Comparison of ENCODE assay signal across 12 cellular contexts in the genomic region with DNA sequence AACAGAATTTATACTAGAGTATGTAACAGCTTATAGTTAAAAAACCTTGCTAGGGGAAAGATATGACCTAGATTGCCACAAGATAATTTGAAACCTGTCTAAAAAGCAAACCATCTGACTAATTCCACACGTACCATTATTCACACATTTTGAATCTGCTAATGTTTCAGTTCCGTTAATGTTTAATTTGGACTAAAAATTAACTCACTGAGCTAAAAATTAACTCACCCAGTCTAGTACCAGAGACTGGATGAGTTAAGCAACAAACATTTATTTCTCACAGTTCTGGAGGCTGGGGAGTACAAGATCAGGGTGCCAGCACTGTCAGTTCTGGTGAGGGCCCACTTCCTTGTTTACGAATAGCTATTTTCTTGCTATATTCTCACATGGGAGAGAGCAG.
DNase-seq lines count a peak whose midpoint lies in the region; ATAC-seq and TF ChIP-seq lines count a peak whose summit lies in the region.
"Had no signal": no experiment of that assay in that cellular context is flagged by ENCODE, and none has a peak within 500 bp of the region (broad histone marks: within the 10 kb centered on the region; RNA-seq: fewer than 3 reads in every experiment).

No MANE protein-coding gene starts in this region.

- no peak for TF ChIP-seq CTCF in gastroesophageal sphincter (IDR thresholded peaks at IDR 0.05)

- no peaks in the 10 kb centered on the region for H3K36me3 Mint-ChIP-seq in T-helper 17 cell (ENCODE audit: low read depth)
- H3K36me3 Mint-ChIP-seq in activated naive CD8-positive, alpha-beta T cell treated with anti-CD3 and anti-CD28 coated beads, Interleukin-2, amount 50 U/mL, for 24 hours (ENCODE audit: low read depth): no peaks in the 10 kb centered on the region

- no peak overlapping the region for H3K4me3 ChIP-seq in gastroesophageal sphincter
- H3K4me3 ChIP-seq: esophagus muscularis mucosa, left ventricle myocardium inferior, psoas muscle, SK-N-MC had no signal

- no peaks in the 10 kb centered on the region for H3K9me3 Mint-ChIP-seq in activated naive CD8-positive, alpha-beta T cell treated with anti-CD3 and anti-CD28 coated beads, Interleukin-2, amount 50 U/mL, for 24 hours

- no peak for TF ChIP-seq EP300 in gastroesophageal sphincter (IDR thresholded peaks at IDR 0.05)

- WGBS in gastroesophageal sphincter (ENCODE audit: low coverage in 1 of 2), 2 donors: 62 to 63% methylated on average over 2 to 3 of the region's 3 CpGs

- H3K27ac Mint-ChIP-seq in T-helper 17 cell: no peak overlapping the region
- no peak overlapping the region for H3K27ac Mint-ChIP-seq in activated naive CD8-positive, alpha-beta T cell treated with anti-CD3 and anti-CD28 coated beads, Interleukin-2, amount 50 U/mL, for 24 hours

- H3K4me1 Mint-ChIP-seq in T-helper 17 cell: no peaks in the 10 kb centered on the region
- no peaks in the 10 kb centered on the region for H3K4me1 Mint-ChIP-seq in activated naive CD8-positive, alpha-beta T cell treated with anti-CD3 and anti-CD28 coated beads, Interleukin-2, amount 50 U/mL, for 24 hours

- no peaks in the 10 kb centered on the region for H3K27me3 Mint-ChIP-seq in T-helper 17 cell
- no peaks in the 10 kb centered on the region for H3K27me3 Mint-ChIP-seq in activated naive CD8-positive, alpha-beta T cell treated with anti-CD3 and anti-CD28 coated beads, Interleukin-2, amount 50 U/mL, for 24 hours

- no peaks in the 10 kb centered on the region for H3K27me3 ChIP-seq in gastroesophageal sphincter
- H3K27me3 ChIP-seq: esophagus muscularis mucosa had no signal

- no peaks in the 10 kb centered on the region for H3K4me1 ChIP-seq in gastroesophageal sphincter
- H3K4me1 ChIP-seq: esophagus muscularis mucosa, left ventricle myocardium inferior, psoas muscle had no signal

- DNase-seq in DMS53 treated with DMSO at 0.1 percent for 48 hours (lab: John Stamatoyannopoulos, UW; ENCODE audit: unreplicated experiment): peak; percentile 23
- DNase-seq in HT-29 (ENCODE audit: low spot score): peak; percentile 46
- DNase-seq in T-helper 17 cell: no peak
- DNase-seq in activated gamma-delta T cell treated with Interleukin-2 at 50 U/mL for 16 hours: no peak
- DNase-seq in activated naive CD8-positive, alpha-beta T cell treated with anti-CD3 and anti-CD28 coated beads, Interleukin-2, amount 50 U/mL, for 24 hours: no peak
- DNase-seq: left ventricle myocardium inferior, psoas muscle had no signal

- no peak overlapping the region for H3K4me3 Mint-ChIP-seq in T-helper 17 cell
- no peak overlapping the region for H3K4me3 Mint-ChIP-seq in activated naive CD8-positive, alpha-beta T cell treated with anti-CD3 and anti-CD28 coated beads, Interleukin-2, amount 50 U/mL, for 24 hours

- H3K9me3 ChIP-seq in gastroesophageal sphincter: no peaks in the 10 kb centered on the region
- H3K9me3 ChIP-seq in T-helper 17 cell (ENCODE audit: control insufficient read depth, low read length, poor library complexity, severe bottlenecking): no peaks in the 10 kb centered on the region
- H3K9me3 ChIP-seq: esophagus muscularis mucosa, left ventricle myocardium inferior, psoas muscle had no signal

- no peaks in the 10 kb centered on the region for H3K36me3 ChIP-seq in gastroesophageal sphincter
- H3K36me3 ChIP-seq: esophagus muscularis mucosa, left ventricle myocardium inferior had no signal

- ATAC-seq in GM19438 (IDR thresholded peaks at IDR 0.05; ENCODE audit: low read depth, unreplicated experiment): peak; percentile 82
- peak; percentile 75 for ATAC-seq in HG02885 (IDR thresholded peaks at IDR 0.05; ENCODE audit: poor library complexity, unreplicated experiment)
- ATAC-seq in gastroesophageal sphincter: no peak
- ATAC-seq in T-helper 17 cell: no peak
- ATAC-seq in activated naive CD8-positive, alpha-beta T cell treated with anti-CD3 and anti-CD28 coated beads, Interleukin-2, amount 50 U/mL, for 24 hours: no peak
- ATAC-seq: psoas muscle had no signal

- TF ChIP-seq POLR2A in gastroesophageal sphincter (IDR thresholded peaks at IDR 0.05): no peak

- H3K27ac ChIP-seq in gastroesophageal sphincter: no peak overlapping the region
- H3K27ac ChIP-seq: esophagus muscularis mucosa, left ventricle myocardium inferior, psoas muscle, SK-N-MC had no signal

Comparison
In these comparisons a context has a peak if more than half of its experiments do, and no peak if none do; other contexts are left out.
1. DNase-seq: peak in DMS53 treated with DMSO at 0.1 percent for 48 hours (single experiment) and HT-29 (single experiment); none in T-helper 17 cell (0 of 3), activated gamma-delta T cell treated with Interleukin-2 at 50 U/mL for 16 hours (single experiment) and activated naive CD8-positive, alpha-beta T cell treated with anti-CD3 and anti-CD28 coated beads, Interleukin-2, amount 50 U/mL, for 24 hours (single experiment).
2. ATAC-seq: peak in GM19438 (single experiment) and HG02885 (single experiment); none in gastroesophageal sphincter (single experiment), T-helper 17 cell (single experiment) and activated naive CD8-positive, alpha-beta T cell treated with anti-CD3 and anti-CD28 coated beads, Interleukin-2, amount 50 U/mL, for 24 hours (single experiment).